In genomic region chr6:111857674-111858337, GRCh38 we compare ENCODE assay signal across 15 cellular contexts. TPM values are rescaled to one million over a fixed set of nuclear protein-coding genes. Genes with fewer than 3 reads are reported as not detected.
A peak's percentile ranks its signal among the peaks of the same experiment; 100 is the strongest.
DNase-seq lines count a peak whose midpoint lies in the region; ATAC-seq lines count a peak whose summit lies in the region.
"Had no signal": no experiment of that assay in that cellular context is flagged by ENCODE, and none has a peak within 500 bp of the region (broad histone marks: within the 10 kb centered on the region; RNA-seq: fewer than 3 reads in every experiment).

No MANE protein-coding gene starts in this region.

- DNase-seq in activated CD4-positive, alpha-beta T cell treated with anti-CD3 and anti-CD28 coated beads, Interleukin-2, amount 10 ng/mL, durations not matched to agents 7 days and 5 days: no peak
- DNase-seq in activated CD4-positive, alpha-beta T cell treated with anti-CD3 and anti-CD28 coated beads, Interleukin-2, amount 50 U/mL, for 1 hour: no peak
- DNase-seq in Karpas-422 (peak; percentile 65), sciatic nerve (ENCODE audit: low spot score) (no peak), NOMO-1 treated with DMSO at 0.1 percent for 48 hours (lab: John Stamatoyannopoulos, UW; ENCODE audit: unreplicated experiment) (no peak)
- DNase-seq in effector memory CD4-positive, alpha-beta T cell: no peak
- DNase-seq: left colon, NCI-H446, small intestine, thyroid gland had no signal

- CTCF ChIA-PET in activated CD4-positive, alpha-beta T cell treated with anti-CD3 and anti-CD28 coated beads, Interleukin-2, amount 10 ng/mL, durations not matched to agents 7 days and 5 days (lab: Charles Lee): interaction anchor here (1.0 to 2.8 kb wide), 4 partner anchors 8 to 19 kb away, joined by 3 to 10 read pairs (median 6); no protein-coding TSS in a partner anchor

- intact Hi-C loops in sciatic nerve (cut with DNase I): no loop called here

- peak overlapping the region; percentile 56 for H3K4me2 ChIP-seq in Karpas-422 (ENCODE audit: low read depth, low read length, poor library complexity, severe bottlenecking)

- ATAC-seq in sciatic nerve: peak; percentile 14
- no peak for ATAC-seq in esophagus mucosa
- ATAC-seq in HG03095 (IDR thresholded peaks at IDR 0.05; ENCODE audit: unreplicated experiment): no peak
- ATAC-seq: HepG2, left colon had no signal

- no peaks in the 10 kb centered on the region for H3K27me3 Mint-ChIP-seq in activated CD4-positive, alpha-beta T cell treated with anti-CD3 and anti-CD28 coated beads, Interleukin-2, amount 10 ng/mL, durations not matched to agents 7 days and 5 days

- H3K9me3 Mint-ChIP-seq in activated CD4-positive, alpha-beta T cell treated with anti-CD3 and anti-CD28 coated beads, Interleukin-2, amount 10 ng/mL, durations not matched to agents 7 days and 5 days: peaks cover 2% of the 10 kb centered on the region
- H3K9me3 Mint-ChIP-seq: T-helper 1 cell treated with Interleukin-12 subunit alpha and Interleukin-12 subunit beta and Interleukin-4 antibody, amounts not matched to agents 30 μg/mL and 1 μg/mL, for 36 hours had no signal

- peaks cover 89% of the 10 kb centered on the region for H3K4me1 ChIP-seq in Karpas-422 (ENCODE audit: low read length)
- H3K4me1 ChIP-seq in effector memory CD4-positive, alpha-beta T cell (ENCODE audit: control insufficient read depth, insufficient read depth, low read length, poor library complexity, severe bottlenecking): peaks cover 61% of the 10 kb centered on the region

- no peak overlapping the region for H3K4me3 Mint-ChIP-seq in activated CD4-positive, alpha-beta T cell treated with anti-CD3 and anti-CD28 coated beads, Interleukin-2, amount 10 ng/mL, durations not matched to agents 7 days and 5 days
- H3K4me3 Mint-ChIP-seq: T-helper 1 cell treated with Interleukin-12 subunit alpha and Interleukin-12 subunit beta and Interleukin-4 antibody, amounts not matched to agents 30 μg/mL and 1 μg/mL, for 36 hours had no signal

- peak overlapping the region; percentile 28 for H3K27ac Mint-ChIP-seq in activated CD4-positive, alpha-beta T cell treated with anti-CD3 and anti-CD28 coated beads, Interleukin-2, amount 10 ng/mL, durations not matched to agents 7 days and 5 days
- H3K27ac Mint-ChIP-seq: T-helper 1 cell treated with Interleukin-12 subunit alpha and Interleukin-12 subunit beta and Interleukin-4 antibody, amounts not matched to agents 30 μg/mL and 1 μg/mL, for 36 hours had no signal

- peaks cover 37% of the 10 kb centered on the region for H3K36me3 Mint-ChIP-seq in activated CD4-positive, alpha-beta T cell treated with anti-CD3 and anti-CD28 coated beads, Interleukin-2, amount 10 ng/mL, durations not matched to agents 7 days and 5 days (ENCODE audit: low read depth)

- H3K79me2 ChIP-seq in Karpas-422 (ENCODE audit: low read length): peaks cover 99% of the 10 kb centered on the region

- H3K4me1 Mint-ChIP-seq in activated CD4-positive, alpha-beta T cell treated with anti-CD3 and anti-CD28 coated beads, Interleukin-2, amount 10 ng/mL, durations not matched to agents 7 days and 5 days: peaks cover 92% of the 10 kb centered on the region

- H3K27ac ChIP-seq in Karpas-422 (ENCODE audit: low read length): peak overlapping the region; percentile 44
- peak overlapping the region; percentile 42 for H3K27ac ChIP-seq in effector memory CD4-positive, alpha-beta T cell (ENCODE audit: insufficient read depth, low read length, poor library complexity, severe bottlenecking)
- H3K27ac ChIP-seq: neutrophil, thyroid gland had no signal

- POLR2A ChIA-PET in activated CD4-positive, alpha-beta T cell treated with anti-CD3 and anti-CD28 coated beads, Interleukin-2, amount 10 ng/mL, durations not matched to agents 7 days and 5 days (lab: Charles Lee): no interaction called here

- H3K9ac ChIP-seq in Karpas-422 (ENCODE audit: low read length): peak overlapping the region; percentile 47

- H2AFZ ChIP-seq in Karpas-422 (ENCODE audit: low read length): no peak overlapping the region

- peak overlapping the region; percentile 45; the same call in 1 of the 2 replicates for H3K4me3 ChIP-seq in Karpas-422 (ENCODE audit: low read length)
- no peak overlapping the region for H3K4me3 ChIP-seq in effector memory CD4-positive, alpha-beta T cell (ENCODE audit: insufficient read depth, low read depth, low read length, poor library complexity, severe bottlenecking)
- H3K4me3 ChIP-seq: thyroid gland had no signal

- H3K36me3 ChIP-seq in Karpas-422 (ENCODE audit: insufficient read depth, low read length): 0 out of 2 replicates have a peak, but pooled peaks cover 3% of the 10 kb centered on the region
- peaks cover 3% of the 10 kb centered on the region for H3K36me3 ChIP-seq in effector memory CD4-positive, alpha-beta T cell (ENCODE audit: control insufficient read depth, insufficient read depth, low read length)
- H3K36me3 ChIP-seq: neutrophil, thyroid gland had no signal

- H3K27me3 ChIP-seq in Karpas-422 (ENCODE audit: low read length): no peaks in the 10 kb centered on the region
- H3K27me3 ChIP-seq in effector memory CD4-positive, alpha-beta T cell (replicated peaks; ENCODE audit: control insufficient read depth, insufficient read depth, low read length, poor library complexity, severe bottlenecking): no peaks in the 10 kb centered on the region
- H3K27me3 ChIP-seq: neutrophil, thyroid gland had no signal

- H3K9me3 ChIP-seq in Karpas-422 (ENCODE audit: low read length): no peaks in the 10 kb centered on the region
- H3K9me3 ChIP-seq in effector memory CD4-positive, alpha-beta T cell (ENCODE audit: control insufficient read depth, low read length): no peaks in the 10 kb centered on the region
- H3K9me3 ChIP-seq: neutrophil, thyroid gland had no signal

- H4K20me1 ChIP-seq in Karpas-422 (ENCODE audit: insufficient read depth, low read depth, low read length): no peaks in the 10 kb centered on the region; the same call in 1 of the 2 replicates

- H3K9me2 ChIP-seq in Karpas-422 (replicated peaks; ENCODE audit: insufficient read depth, low read length): no peaks in the 10 kb centered on the region

RNA-seq across cellular contexts. Expression of gene FYN, which starts 15.4 kb away (rescaled TPM):
- 100 to 1,000 TPM; 179 to 225 TPM for total RNA-seq in activated CD4-positive, alpha-beta T cell treated with anti-CD3 and anti-CD28 coated beads, Interleukin-2, amount 10 ng/mL, durations not matched to agents 7 days and 5 days
- 249 and 311 TPM in 2 replicates for total RNA-seq in Karpas-422 (2014; rRNA removed; shearing (Covaris generic); ENCODE audit: low replicate concordance)
- total RNA-seq in sciatic nerve: 173 TPM
- total RNA-seq in esophagus mucosa: 5.2 TPM

Comparison
In these comparisons a context has a peak if more than half of its experiments do, and no peak if none do; other contexts are left out.
1. RNA of gene FYN, which starts 15.4 kb away (total RNA-seq): 249 to 311 TPM in Karpas-422, 179 to 225 TPM in activated CD4-positive, alpha-beta T cell treated with anti-CD3 and anti-CD28 coated beads, Interleukin-2, amount 10 ng/mL, durations not matched to agents 7 days and 5 days and 173 TPM in sciatic nerve (single experiment); 5.2 TPM in esophagus mucosa (single experiment); every median in the first group is over 10 times any median in the second.